1 cellular context compared by ENCODE assay signal in the genomic region with DNA sequence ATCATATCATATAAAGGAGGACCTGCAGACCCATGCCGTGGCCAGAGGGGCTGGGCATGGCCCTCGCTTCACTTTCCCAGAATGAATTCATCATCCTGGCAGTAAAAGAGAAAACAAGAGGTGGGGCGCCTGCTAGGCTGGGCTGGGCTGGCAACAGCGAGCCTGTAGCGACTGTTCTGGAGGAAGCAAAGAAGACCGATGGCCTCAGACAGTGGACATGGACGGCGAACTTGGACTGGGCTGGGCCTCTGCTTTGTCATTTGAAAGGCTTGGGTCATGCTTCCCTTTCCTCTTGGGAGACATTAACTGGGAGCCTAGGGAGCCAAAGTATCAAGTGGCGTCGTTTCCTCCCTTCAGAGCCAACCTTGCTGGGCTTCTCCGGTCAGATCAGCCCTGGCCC.
TF ChIP-seq lines count a peak whose summit lies in the region.

No MANE protein-coding gene starts in this region.

TF ChIP-seq in WTC11, 78 proteins besides CTCF, POLR2A, EP300 and RAD21 (continued from another document):
- TF ChIP-seq, protein P1, sequence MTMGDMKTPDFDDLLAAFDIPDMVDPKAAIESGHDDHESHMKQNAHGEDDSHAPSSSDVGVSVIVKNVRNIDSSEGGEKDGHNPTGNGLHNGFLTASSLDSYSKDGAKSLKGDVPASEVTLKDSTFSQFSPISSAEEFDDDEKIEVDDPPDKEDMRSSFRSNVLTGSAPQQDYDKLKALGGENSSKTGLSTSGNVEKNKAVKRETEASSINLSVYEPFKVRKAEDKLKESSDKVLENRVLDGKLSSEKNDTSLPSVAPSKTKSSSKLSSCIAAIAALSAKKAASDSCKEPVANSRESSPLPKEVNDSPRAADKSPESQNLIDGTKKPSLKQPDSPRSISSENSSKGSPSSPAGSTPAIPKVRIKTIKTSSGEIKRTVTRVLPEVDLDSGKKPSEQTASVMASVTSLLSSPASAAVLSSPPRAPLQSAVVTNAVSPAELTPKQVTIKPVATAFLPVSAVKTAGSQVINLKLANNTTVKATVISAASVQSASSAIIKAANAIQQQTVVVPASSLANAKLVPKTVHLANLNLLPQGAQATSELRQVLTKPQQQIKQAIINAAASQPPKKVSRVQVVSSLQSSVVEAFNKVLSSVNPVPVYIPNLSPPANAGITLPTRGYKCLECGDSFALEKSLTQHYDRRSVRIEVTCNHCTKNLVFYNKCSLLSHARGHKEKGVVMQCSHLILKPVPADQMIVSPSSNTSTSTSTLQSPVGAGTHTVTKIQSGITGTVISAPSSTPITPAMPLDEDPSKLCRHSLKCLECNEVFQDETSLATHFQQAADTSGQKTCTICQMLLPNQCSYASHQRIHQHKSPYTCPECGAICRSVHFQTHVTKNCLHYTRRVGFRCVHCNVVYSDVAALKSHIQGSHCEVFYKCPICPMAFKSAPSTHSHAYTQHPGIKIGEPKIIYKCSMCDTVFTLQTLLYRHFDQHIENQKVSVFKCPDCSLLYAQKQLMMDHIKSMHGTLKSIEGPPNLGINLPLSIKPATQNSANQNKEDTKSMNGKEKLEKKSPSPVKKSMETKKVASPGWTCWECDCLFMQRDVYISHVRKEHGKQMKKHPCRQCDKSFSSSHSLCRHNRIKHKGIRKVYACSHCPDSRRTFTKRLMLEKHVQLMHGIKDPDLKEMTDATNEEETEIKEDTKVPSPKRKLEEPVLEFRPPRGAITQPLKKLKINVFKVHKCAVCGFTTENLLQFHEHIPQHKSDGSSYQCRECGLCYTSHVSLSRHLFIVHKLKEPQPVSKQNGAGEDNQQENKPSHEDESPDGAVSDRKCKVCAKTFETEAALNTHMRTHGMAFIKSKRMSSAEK (CRISPR knock-in tag; IDR thresholded peaks at IDR 0.05; ENCODE audit: borderline replicate concordance): no peak
- TF ChIP-seq JUN (CRISPR knock-in tag; IDR thresholded peaks at IDR 0.05): no peak
- TF ChIP-seq, protein P2, sequence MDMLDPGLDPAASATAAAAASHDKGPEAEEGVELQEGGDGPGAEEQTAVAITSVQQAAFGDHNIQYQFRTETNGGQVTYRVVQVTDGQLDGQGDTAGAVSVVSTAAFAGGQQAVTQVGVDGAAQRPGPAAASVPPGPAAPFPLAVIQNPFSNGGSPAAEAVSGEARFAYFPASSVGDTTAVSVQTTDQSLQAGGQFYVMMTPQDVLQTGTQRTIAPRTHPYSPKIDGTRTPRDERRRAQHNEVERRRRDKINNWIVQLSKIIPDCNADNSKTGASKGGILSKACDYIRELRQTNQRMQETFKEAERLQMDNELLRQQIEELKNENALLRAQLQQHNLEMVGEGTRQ (CRISPR knock-in tag; IDR thresholded peaks at IDR 0.05): no peak
- TF ChIP-seq, protein P3, sequence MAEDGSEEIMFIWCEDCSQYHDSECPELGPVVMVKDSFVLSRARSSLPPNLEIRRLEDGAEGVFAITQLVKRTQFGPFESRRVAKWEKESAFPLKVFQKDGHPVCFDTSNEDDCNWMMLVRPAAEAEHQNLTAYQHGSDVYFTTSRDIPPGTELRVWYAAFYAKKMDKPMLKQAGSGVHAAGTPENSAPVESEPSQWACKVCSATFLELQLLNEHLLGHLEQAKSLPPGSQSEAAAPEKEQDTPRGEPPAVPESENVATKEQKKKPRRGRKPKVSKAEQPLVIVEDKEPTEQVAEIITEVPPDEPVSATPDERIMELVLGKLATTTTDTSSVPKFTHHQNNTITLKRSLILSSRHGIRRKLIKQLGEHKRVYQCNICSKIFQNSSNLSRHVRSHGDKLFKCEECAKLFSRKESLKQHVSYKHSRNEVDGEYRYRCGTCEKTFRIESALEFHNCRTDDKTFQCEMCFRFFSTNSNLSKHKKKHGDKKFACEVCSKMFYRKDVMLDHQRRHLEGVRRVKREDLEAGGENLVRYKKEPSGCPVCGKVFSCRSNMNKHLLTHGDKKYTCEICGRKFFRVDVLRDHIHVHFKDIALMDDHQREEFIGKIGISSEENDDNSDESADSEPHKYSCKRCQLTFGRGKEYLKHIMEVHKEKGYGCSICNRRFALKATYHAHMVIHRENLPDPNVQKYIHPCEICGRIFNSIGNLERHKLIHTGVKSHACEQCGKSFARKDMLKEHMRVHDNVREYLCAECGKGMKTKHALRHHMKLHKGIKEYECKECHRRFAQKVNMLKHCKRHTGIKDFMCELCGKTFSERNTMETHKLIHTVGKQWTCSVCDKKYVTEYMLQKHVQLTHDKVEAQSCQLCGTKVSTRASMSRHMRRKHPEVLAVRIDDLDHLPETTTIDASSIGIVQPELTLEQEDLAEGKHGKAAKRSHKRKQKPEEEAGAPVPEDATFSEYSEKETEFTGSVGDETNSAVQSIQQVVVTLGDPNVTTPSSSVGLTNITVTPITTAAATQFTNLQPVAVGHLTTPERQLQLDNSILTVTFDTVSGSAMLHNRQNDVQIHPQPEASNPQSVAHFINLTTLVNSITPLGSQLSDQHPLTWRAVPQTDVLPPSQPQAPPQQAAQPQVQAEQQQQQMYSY (CRISPR knock-in tag; IDR thresholded peaks at IDR 0.05): 0 out of 2 replicates have a peak, but pooled peaks have one; percentile 36
- no peak for TF ChIP-seq NFATC4 (CRISPR knock-in tag; IDR thresholded peaks at IDR 0.05)
- no peak for TF ChIP-seq GABPB1 (CRISPR knock-in tag; IDR thresholded peaks at IDR 0.05)
